27 cellular contexts compared by ENCODE assay signal in the genomic region with DNA sequence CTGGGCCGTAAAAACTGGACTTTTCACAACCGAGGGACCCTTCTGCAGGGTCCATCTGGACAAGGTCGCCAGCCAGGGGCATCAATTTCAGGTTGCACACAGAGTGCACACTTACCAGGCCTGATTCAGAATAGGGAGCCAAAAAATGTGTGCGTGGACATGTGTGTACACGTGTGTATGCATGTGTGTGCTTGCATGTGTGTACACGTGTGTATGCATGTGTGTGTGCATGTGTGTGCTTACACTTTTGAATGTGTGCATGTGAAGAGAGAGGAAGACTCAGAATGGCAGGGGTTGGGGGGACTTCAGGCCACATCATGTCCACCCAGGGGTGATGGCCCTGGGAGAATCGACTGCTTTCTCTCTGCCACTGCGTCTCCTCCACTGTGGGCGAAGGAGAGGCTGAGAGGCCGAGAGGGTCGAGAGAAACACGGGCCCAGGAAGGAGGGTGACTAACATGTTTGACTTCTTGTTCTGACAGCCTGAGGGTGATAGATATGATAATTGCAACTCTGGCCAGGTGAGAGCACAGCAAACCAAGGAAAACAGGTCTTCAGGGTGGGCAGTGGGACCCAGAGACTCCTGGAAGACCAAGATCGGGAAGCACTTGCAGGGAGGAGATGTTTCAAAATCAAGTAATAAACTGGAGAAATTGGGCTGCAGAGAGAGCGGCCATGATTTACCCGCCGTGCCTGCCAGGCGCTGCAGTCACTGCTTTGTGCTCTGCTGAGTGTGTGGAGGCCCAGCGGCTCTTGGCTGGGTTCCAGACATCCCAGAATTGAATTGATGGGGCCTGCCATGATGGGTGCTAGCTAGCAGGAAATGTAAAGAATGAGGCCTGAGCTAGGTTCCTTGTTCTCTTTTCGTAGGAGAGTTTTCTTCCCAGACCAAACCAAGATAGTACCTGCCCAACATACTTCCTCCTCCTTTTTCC.
A peak's percentile ranks its signal among the peaks of the same experiment; 100 is the strongest.
DNase-seq lines count a peak whose midpoint lies in the region; ATAC-seq lines count a peak whose summit lies in the region.
"Had no signal": no experiment of that assay in that cellular context is flagged by ENCODE, and none has a peak within 500 bp of the region (broad histone marks: within the 10 kb centered on the region; RNA-seq: fewer than 3 reads in every experiment).

No MANE protein-coding gene starts in this region.

- H3K4me3 ChIP-seq in BLaER1 treated with 17β-estradiol and CSF1 and Interleukin-3, amounts not matched to agents 10 nM and 100 nM = no peak overlapping the region
- H3K4me3 ChIP-seq: gastrocnemius medialis, SK-N-MC, testis, vagina had no signal

- H3K4me2 ChIP-seq in BLaER1 treated with 17β-estradiol and CSF1 and Interleukin-3, amounts not matched to agents 10 nM and 100 nM = peak overlapping the region; percentile 0 to 72 (median 53); a peak in 20 of 22 replicates

- peak; percentile 55 for DNase-seq in Daoy (ENCODE audit: low read depth)
- DNase-seq in NCI-H748 treated with DMSO at 0.1 percent for 48 hours (lab: John Stamatoyannopoulos, UW) = peak; percentile 29
- peak; percentile 83 for DNase-seq in mesenteric fat pad (ENCODE audit: low spot score)
- DNase-seq in stimulated activated CD4-positive, alpha-beta T cell treated with anti-CD3 and anti-CD28 coated beads, Interleukin-4, amount 100 ng/mL, for 4 hours = no peak
- DNase-seq in HCEC 1CT = no peak
- DNase-seq: activated CD8-positive, alpha-beta memory T cell treated with anti-CD3 and anti-CD28 coated beads for 24 hours; activated effector memory CD4-positive, alpha-beta T cell treated with Interleukin-2 at 50 U/mL for 16 hours; activated naive CD8-positive, alpha-beta T cell treated with anti-CD3 and anti-CD28 coated beads for 36 hours; CD4-positive, CD25-positive, alpha-beta regulatory T cell; central memory CD4-positive, alpha-beta T cell; dermis blood vessel endothelial cell; gastrocnemius medialis; H7; KBM-7; mammary epithelial cell; NCI-H1694; NCI-H82; stimulated activated CD4-positive, alpha-beta T cell treated with anti-CD3 and anti-CD28 coated beads, Interleukin-15, amount 100 ng/mL, for 24 hours; stimulated activated naive CD4-positive, alpha-beta T cell treated with Interleukin-2 at 50 U/mL for 16 hours; T-helper 17 cell; testis had no signal

- H3K9me3 ChIP-seq in BLaER1 treated with 17β-estradiol and CSF1 and Interleukin-3, amounts not matched to agents 10 nM and 100 nM (replicated peaks in 1 of 11) = no peaks in the 10 kb centered on the region
- H3K9me3 ChIP-seq: gastrocnemius medialis, testis, vagina had no signal

- H3K27ac ChIP-seq in BLaER1 treated with 17β-estradiol and CSF1 and Interleukin-3, amounts not matched to agents 10 nM and 100 nM = no peak overlapping the region
- H3K27ac ChIP-seq: gastrocnemius medialis, RWPE1, SK-N-MC, testis, vagina had no signal

- H3K36me3 ChIP-seq in BLaER1 treated with 17β-estradiol and CSF1 and Interleukin-3, amounts not matched to agents 10 nM and 100 nM = no peaks in the 10 kb centered on the region
- H3K36me3 ChIP-seq: gastrocnemius medialis, vagina had no signal

- ATAC-seq in HG03469 (IDR thresholded peaks at IDR 0.05; ENCODE audit: unreplicated experiment) = no peak
- ATAC-seq in HG03196 (IDR thresholded peaks at IDR 0.05; ENCODE audit: unreplicated experiment) = no peak
- ATAC-seq: gastrocnemius medialis, T-helper 17 cell had no signal

- H3K27me3 ChIP-seq in BLaER1 treated with 17β-estradiol and CSF1 and Interleukin-3, amounts not matched to agents 10 nM and 100 nM = no peaks in the 10 kb centered on the region
- H3K27me3 ChIP-seq: gastrocnemius medialis, testis, vagina had no signal

- no peak overlapping the region for H3K9ac ChIP-seq in BLaER1 treated with 17β-estradiol and CSF1 and Interleukin-3, amounts not matched to agents 10 nM and 100 nM

- H4K20me1 ChIP-seq in BLaER1 treated with 17β-estradiol and CSF1 and Interleukin-3, amounts not matched to agents 10 nM and 100 nM = no peaks in the 10 kb centered on the region

- H3K4me1 ChIP-seq in BLaER1 treated with 17β-estradiol and CSF1 and Interleukin-3, amounts not matched to agents 10 nM and 100 nM = peaks cover 6 to 29% (median 17%) of the 10 kb centered on the region in 10 experiments; a peak in 16 of 20 replicates
- H3K4me1 ChIP-seq: testis, vagina had no signal

Comparison
In these comparisons a context has a peak if more than half of its experiments do, and no peak if none do; other contexts are left out.
1. DNase-seq: peak in Daoy (single experiment), NCI-H748 treated with DMSO at 0.1 percent for 48 hours (single experiment) and mesenteric fat pad (single experiment); none in stimulated activated CD4-positive, alpha-beta T cell treated with anti-CD3 and anti-CD28 coated beads, Interleukin-4, amount 100 ng/mL, for 4 hours (0 of 2) and HCEC 1CT (single experiment).